In genomic region chr1:83086986-83087512, GRCh38 we compare ENCODE assay signal across 24 cellular contexts.
"Had no signal": no experiment of that assay in that cellular context is flagged by ENCODE, and none has a peak within 500 bp of the region (broad histone marks: within the 10 kb centered on the region; RNA-seq: fewer than 3 reads in every experiment).

No MANE protein-coding gene starts in this region.

- H3K4me2 ChIP-seq: KMS-11 had no signal

- H3K36me3 ChIP-seq: cardiac muscle cell had no signal

- ATAC-seq: activated naive CD4-positive, alpha-beta T cell treated with anti-CD3 and anti-CD28 coated beads, Interleukin-2, amount 50 U/mL, for 72 hours; activated naive CD8-positive, alpha-beta T cell treated with anti-CD3 and anti-CD28 coated beads, Interleukin-2, amount 50 U/mL, for 24 hours; activated T-cell treated with anti-CD3 and anti-CD28 coated beads, Interleukin-2, amount 50 U/mL, for 4 hours; T-helper 17 cell had no signal

- H3K27ac ChIP-seq: cardiac muscle cell, KMS-11 had no signal

- H3K4me3 ChIP-seq: cardiac muscle cell had no signal

- H3K27me3 ChIP-seq: cardiac muscle cell had no signal

- H3K9ac ChIP-seq: KMS-11 had no signal

- DNase-seq: activated B cell treated with CpG ODN at 0.5 μM for 24 hours; activated CD4-positive, alpha-beta memory T cell treated with anti-CD3 and anti-CD28 coated beads for 36 hours; activated CD4-positive, alpha-beta T cell treated with anti-CD3 and anti-CD28 coated beads, Interleukin-2, amount 10 ng/mL, durations not matched to agents 7 days and 5 days; activated CD8-positive, alpha-beta memory T cell treated with anti-CD3 and anti-CD28 coated beads for 24 hours; activated effector memory CD4-positive, alpha-beta T cell treated with anti-CD3 and anti-CD28 coated beads, Interleukin-2, amount 50 U/mL, for 16 hours; activated naive CD4-positive, alpha-beta T cell treated with Interleukin-2 at 50 U/mL for 16 hours; activated naive CD8-positive, alpha-beta T cell treated with anti-CD3 and anti-CD28 coated beads, Interleukin-2, amount 50 U/mL, for 24 hours; activated T-cell treated with anti-CD3 and anti-CD28 coated beads, Interleukin-2, amount 50 U/mL, for 4 hours; amniotic stem cell; NCI-H1092; NCI-H1417; NCI-H1694; NCI-H2029; NCI-H2107; NCI-H2171 treated with DMSO at 0.1 percent for 48 hours; NCI-H226; NCI-H526; NCI-H774; SHP77 treated with DMSO at 0.1 percent for 48 hours; T-helper 17 cell; T-helper 9 cell had no signal
